Comparison of ENCODE assay signal across 1 cellular context in genomic region chr2:177602611-177603164, GRCh38.
A peak's percentile ranks its signal among the peaks of the same experiment; 100 is the strongest.
TF ChIP-seq lines count a peak whose summit lies in the region.

No MANE protein-coding gene starts in this region.

TF ChIP-seq in HepG2, 621 proteins besides CTCF, POLR2A, EP300 and RAD21 (continued from another document and continues in another):
- TF ChIP-seq, protein P1, sequence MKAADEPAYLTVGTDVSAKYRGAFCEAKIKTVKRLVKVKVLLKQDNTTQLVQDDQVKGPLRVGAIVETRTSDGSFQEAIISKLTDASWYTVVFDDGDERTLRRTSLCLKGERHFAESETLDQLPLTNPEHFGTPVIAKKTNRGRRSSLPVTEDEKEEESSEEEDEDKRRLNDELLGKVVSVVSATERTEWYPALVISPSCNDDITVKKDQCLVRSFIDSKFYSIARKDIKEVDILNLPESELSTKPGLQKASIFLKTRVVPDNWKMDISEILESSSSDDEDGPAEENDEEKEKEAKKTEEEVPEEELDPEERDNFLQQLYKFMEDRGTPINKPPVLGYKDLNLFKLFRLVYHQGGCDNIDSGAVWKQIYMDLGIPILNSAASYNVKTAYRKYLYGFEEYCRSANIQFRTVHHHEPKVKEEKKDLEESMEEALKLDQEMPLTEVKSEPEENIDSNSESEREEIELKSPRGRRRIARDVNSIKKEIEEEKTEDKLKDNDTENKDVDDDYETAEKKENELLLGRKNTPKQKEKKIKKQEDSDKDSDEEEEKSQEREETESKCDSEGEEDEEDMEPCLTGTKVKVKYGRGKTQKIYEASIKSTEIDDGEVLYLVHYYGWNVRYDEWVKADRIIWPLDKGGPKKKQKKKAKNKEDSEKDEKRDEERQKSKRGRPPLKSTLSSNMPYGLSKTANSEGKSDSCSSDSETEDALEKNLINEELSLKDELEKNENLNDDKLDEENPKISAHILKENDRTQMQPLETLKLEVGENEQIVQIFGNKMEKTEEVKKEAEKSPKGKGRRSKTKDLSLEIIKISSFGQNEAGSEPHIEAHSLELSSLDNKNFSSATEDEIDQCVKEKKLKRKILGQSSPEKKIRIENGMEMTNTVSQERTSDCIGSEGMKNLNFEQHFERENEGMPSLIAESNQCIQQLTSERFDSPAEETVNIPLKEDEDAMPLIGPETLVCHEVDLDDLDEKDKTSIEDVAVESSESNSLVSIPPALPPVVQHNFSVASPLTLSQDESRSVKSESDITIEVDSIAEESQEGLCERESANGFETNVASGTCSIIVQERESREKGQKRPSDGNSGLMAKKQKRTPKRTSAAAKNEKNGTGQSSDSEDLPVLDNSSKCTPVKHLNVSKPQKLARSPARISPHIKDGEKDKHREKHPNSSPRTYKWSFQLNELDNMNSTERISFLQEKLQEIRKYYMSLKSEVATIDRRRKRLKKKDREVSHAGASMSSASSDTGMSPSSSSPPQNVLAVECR (CRISPR knock-in tag; IDR thresholded peaks at IDR 0.05; ENCODE audit: borderline replicate concordance): 0 out of 2 replicates have a peak, but pooled peaks have one; percentile 43
- TF ChIP-seq NCOA2 (CRISPR knock-in tag; IDR thresholded peaks at IDR 0.05) (peak; percentile 21; the same call in 1 of the 2 replicates), ASH2L (IDR thresholded peaks at IDR 0.05; ENCODE audit: insufficient read length, low read depth, low read length) (peak; percentile 45), ZNF263 (CRISPR knock-in tag; IDR thresholded peaks at IDR 0.05) (no peak), FOXJ3 (CRISPR knock-in tag; IDR thresholded peaks at IDR 0.05; ENCODE audit: borderline replicate concordance) (no peak; the same call in 1 of the 2 replicates), ONECUT2 (CRISPR knock-in tag; IDR thresholded peaks at IDR 0.05) (peak; percentile 94), NFE2L1 (CRISPR knock-in tag; IDR thresholded peaks at IDR 0.05; ENCODE audit: borderline replicate concordance) (no peak), TOE1 (CRISPR knock-in tag; IDR thresholded peaks at IDR 0.05) (no peak), GLI4 (CRISPR knock-in tag; IDR thresholded peaks at IDR 0.05; ENCODE audit: borderline replicate concordance) (no peak), NCOA1 (CRISPR knock-in tag; IDR thresholded peaks at IDR 0.05) (peak; percentile 56; the same call in 1 of the 2 replicates), IKZF1 (IDR thresholded peaks at IDR 0.05) (no peak), ZNF768 (CRISPR knock-in tag; IDR thresholded peaks at IDR 0.05) (no peak), JUN (CRISPR knock-in tag; IDR thresholded peaks at IDR 0.05) (no peak), ZNF644 (CRISPR knock-in tag; IDR thresholded peaks at IDR 0.05; ENCODE audit: low read depth) (no peak), SRSF4 (IDR thresholded peaks at IDR 0.05; ENCODE audit: low read depth, low read length, poor library complexity, severe bottlenecking) (no peak), ZNF501 (CRISPR knock-in tag; IDR thresholded peaks at IDR 0.05) (no peak), DMTF1 (CRISPR knock-in tag; IDR thresholded peaks at IDR 0.05) (no peak), ZNF512B (CRISPR knock-in tag; IDR thresholded peaks at IDR 0.05; ENCODE audit: borderline replicate concordance) (no peak), ZNF761 (CRISPR knock-in tag; conservative IDR thresholded peaks at IDR 0.05) (no peak), TRIM24 (CRISPR knock-in tag; IDR thresholded peaks at IDR 0.05) (no peak), HDAC2 (CRISPR knock-in tag; IDR thresholded peaks at IDR 0.05) (peak; percentile 77), KDM6A (CRISPR knock-in tag; IDR thresholded peaks at IDR 0.05; ENCODE audit: low read depth) (peak; percentile 68), GMEB2 (CRISPR knock-in tag; IDR thresholded peaks at IDR 0.05; ENCODE audit: low read depth) (no peak), ZNF275 (CRISPR knock-in tag; IDR thresholded peaks at IDR 0.05; ENCODE audit: borderline replicate concordance) (no peak), CAMTA2 (CRISPR knock-in tag; IDR thresholded peaks at IDR 0.05; ENCODE audit: borderline replicate concordance) (no peak), SMARCC2 (IDR thresholded peaks at IDR 0.05) (no peak), HNF4A (CRISPR knock-in tag; IDR thresholded peaks at IDR 0.05) (peak; percentile 93), TAF15 (IDR thresholded peaks at IDR 0.05; ENCODE audit: low read depth, low read length, poor library complexity, severe bottlenecking) (no peak), ZNF530 (CRISPR knock-in tag; IDR thresholded peaks at IDR 0.05; ENCODE audit: low read depth) (no peak), ZNF550 (CRISPR knock-in tag; IDR thresholded peaks at IDR 0.05; ENCODE audit: borderline replicate concordance) (no peak), ZNF672 (CRISPR knock-in tag; IDR thresholded peaks at IDR 0.05) (no peak), ZNF230 (CRISPR knock-in tag; IDR thresholded peaks at IDR 0.05) (no peak), PHF21A (CRISPR knock-in tag; IDR thresholded peaks at IDR 0.05) (peak; percentile 66; the same call in 1 of the 2 replicates), U2AF1 (optimal IDR thresholded peaks at IDR 0.05; ENCODE audit: low read depth, low read length) (no peak), NCOA5 (CRISPR knock-in tag; IDR thresholded peaks at IDR 0.05) (no peak), PCBP1 (IDR thresholded peaks at IDR 0.05; ENCODE audit: borderline replicate concordance, low read depth, low read length) (no peak), EED (CRISPR knock-in tag; IDR thresholded peaks at IDR 0.05) (no peak), KDM4B (CRISPR knock-in tag; IDR thresholded peaks at IDR 0.05) (no peak), ZBTB7A (CRISPR knock-in tag; IDR thresholded peaks at IDR 0.05) (no peak), ZHX2 (IDR thresholded peaks at IDR 0.05; ENCODE audit: low read depth) (no peak), ZHX2 (CRISPR knock-in tag; IDR thresholded peaks at IDR 0.05; ENCODE audit: borderline replicate concordance) (no peak), ZZZ3 (CRISPR knock-in tag; IDR thresholded peaks at IDR 0.05; ENCODE audit: borderline replicate concordance) (no peak)
- TF ChIP-seq, protein P2, sequence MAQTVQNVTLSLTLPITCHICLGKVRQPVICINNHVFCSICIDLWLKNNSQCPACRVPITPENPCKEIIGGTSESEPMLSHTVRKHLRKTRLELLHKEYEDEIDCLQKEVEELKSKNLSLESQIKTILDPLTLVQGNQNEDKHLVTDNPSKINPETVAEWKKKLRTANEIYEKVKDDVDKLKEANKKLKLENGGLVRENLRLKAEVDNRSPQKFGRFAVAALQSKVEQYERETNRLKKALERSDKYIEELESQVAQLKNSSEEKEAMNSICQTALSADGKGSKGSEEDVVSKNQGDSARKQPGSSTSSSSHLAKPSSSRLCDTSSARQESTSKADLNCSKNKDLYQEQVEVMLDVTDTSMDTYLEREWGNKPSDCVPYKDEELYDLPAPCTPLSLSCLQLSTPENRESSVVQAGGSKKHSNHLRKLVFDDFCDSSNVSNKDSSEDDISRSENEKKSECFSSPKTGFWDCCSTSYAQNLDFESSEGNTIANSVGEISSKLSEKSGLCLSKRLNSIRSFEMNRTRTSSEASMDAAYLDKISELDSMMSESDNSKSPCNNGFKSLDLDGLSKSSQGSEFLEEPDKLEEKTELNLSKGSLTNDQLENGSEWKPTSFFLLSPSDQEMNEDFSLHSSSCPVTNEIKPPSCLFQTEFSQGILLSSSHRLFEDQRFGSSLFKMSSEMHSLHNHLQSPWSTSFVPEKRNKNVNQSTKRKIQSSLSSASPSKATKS (CRISPR knock-in tag; IDR thresholded peaks at IDR 0.05): no peak
- TF ChIP-seq, protein P3, sequence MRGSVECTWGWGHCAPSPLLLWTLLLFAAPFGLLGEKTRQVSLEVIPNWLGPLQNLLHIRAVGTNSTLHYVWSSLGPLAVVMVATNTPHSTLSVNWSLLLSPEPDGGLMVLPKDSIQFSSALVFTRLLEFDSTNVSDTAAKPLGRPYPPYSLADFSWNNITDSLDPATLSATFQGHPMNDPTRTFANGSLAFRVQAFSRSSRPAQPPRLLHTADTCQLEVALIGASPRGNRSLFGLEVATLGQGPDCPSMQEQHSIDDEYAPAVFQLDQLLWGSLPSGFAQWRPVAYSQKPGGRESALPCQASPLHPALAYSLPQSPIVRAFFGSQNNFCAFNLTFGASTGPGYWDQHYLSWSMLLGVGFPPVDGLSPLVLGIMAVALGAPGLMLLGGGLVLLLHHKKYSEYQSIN (CRISPR knock-in tag; IDR thresholded peaks at IDR 0.05; ENCODE audit: borderline replicate concordance): no peak
